In the genomic region with DNA sequence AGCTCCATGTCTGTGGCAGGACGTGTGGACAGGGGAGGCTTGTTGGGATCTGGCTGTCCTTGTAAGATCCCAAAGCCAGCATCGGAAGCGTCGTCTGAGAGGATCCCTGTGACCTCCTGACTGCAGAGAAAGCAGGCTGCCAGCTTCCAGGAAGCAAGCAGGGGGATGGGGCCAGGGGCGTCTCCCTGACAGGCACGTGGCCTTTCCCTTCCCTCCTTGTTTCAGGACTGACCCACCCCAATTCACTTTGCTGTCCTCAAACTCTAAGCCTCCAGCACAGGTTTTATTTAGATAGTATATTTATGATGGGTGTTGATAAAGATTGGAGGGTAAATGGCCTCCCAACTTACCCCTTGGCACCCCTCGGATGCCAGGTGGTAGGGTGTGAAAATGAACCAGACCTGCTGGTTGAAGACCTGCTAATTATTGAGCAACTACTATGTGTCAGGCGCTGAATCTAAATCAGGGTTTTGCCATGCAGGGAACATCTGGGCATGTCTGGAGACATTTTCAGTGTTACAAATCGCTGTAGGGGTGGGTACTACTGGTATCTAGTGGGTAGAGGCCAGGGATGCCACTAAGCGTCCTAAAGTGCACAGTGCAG, we compare ENCODE assay signal across 20 cellular contexts. TPM values are rescaled to one million over a fixed set of nuclear protein-coding genes. Genes with fewer than 3 reads are reported as not detected.
DNase-seq lines count a peak whose midpoint lies in the region; ATAC-seq and TF ChIP-seq lines count a peak whose summit lies in the region.
"Had no signal": no experiment of that assay in that cellular context is flagged by ENCODE, and none has a peak within 500 bp of the region (broad histone marks: within the 10 kb centered on the region; RNA-seq: fewer than 3 reads in every experiment).

No MANE protein-coding gene starts in this region.

- no peak for ATAC-seq in stimulated activated naive CD8-positive, alpha-beta T cell treated with anti-CD3 and anti-CD28 coated beads, Interleukin-15, Interleukin-2, amounts not matched to agents 100 U/mL and 50 U/mL, for 24 hours
- no peak for ATAC-seq in WTC11
- ATAC-seq: foreskin keratinocyte, left colon had no signal

- H3K4me1 Mint-ChIP-seq in stimulated activated naive CD8-positive, alpha-beta T cell treated with anti-CD3 and anti-CD28 coated beads, Interleukin-15, Interleukin-2, amounts not matched to agents 100 ng/mL and 50 ng/mL, for 24 hours (ENCODE audit: low read depth), result peaks cover 78% of the 10 kb centered on the region
- H3K4me1 Mint-ChIP-seq in WTC11 (peaks cover 7% of the 10 kb centered on the region; the same call in 1 of the 2 replicates), mesothelial cell of epicardium (no peaks in the 10 kb centered on the region)
- H3K4me1 Mint-ChIP-seq in dendritic cell treated with granulocyte-macrophage colony-stimulating factor and Interleukin-4, amounts not matched to agents 40 ng/mL and 50 ng/mL, for 4 days (ENCODE audit: low read depth), result peaks cover 66% of the 10 kb centered on the region

- no peak for TF ChIP-seq CTCF in WTC11 (IDR thresholded peaks at IDR 0.05)
- TF ChIP-seq CTCF in mesothelial cell of epicardium (IDR thresholded peaks at IDR 0.05; ENCODE audit: unreplicated experiment), result no peak

- DNase-seq in stimulated activated naive CD8-positive, alpha-beta T cell treated with anti-CD3 and anti-CD28 coated beads, Interleukin-15, Interleukin-2, amounts not matched to agents 100 U/mL and 50 U/mL, for 24 hours, result no peak
- DNase-seq in WTC11 (ENCODE audit: low spot score) (no peak), DMS114 treated with DMSO at 0.1 percent for 48 hours (lab: John Stamatoyannopoulos, UW; ENCODE audit: unreplicated experiment) (no peak), mesothelial cell of epicardium (ENCODE audit: low spot score in 2 of 2, unreplicated experiment in 2 of 2) (no peak), islet precursor cell (no peak), NCI-H748 treated with DMSO at 0.1 percent for 48 hours (lab: John Stamatoyannopoulos, UW) (no peak)
- DNase-seq: amygdala; foreskin keratinocyte; left colon; NCI-H187; NCI-H446; stimulated activated CD4-positive, alpha-beta T cell treated with anti-CD3 and anti-CD28 coated beads, Interleukin-4, amount 100 ng/mL, for 24 hours; stimulated activated CD8-positive, alpha-beta memory T cell treated with anti-CD3 and anti-CD28 coated beads, Interleukin-4, amount 100 ng/mL, for 48 hours; tibial artery had no signal

- peak overlapping the region; percentile 97 for H3K27ac Mint-ChIP-seq in stimulated activated naive CD8-positive, alpha-beta T cell treated with anti-CD3 and anti-CD28 coated beads, Interleukin-15, Interleukin-2, amounts not matched to agents 100 ng/mL and 50 ng/mL, for 24 hours
- H3K27ac Mint-ChIP-seq in WTC11 (peak overlapping the region; percentile 22; the same call in 1 of the 2 replicates), mesothelial cell of epicardium (no peak overlapping the region)
- H3K27ac Mint-ChIP-seq in dendritic cell treated with granulocyte-macrophage colony-stimulating factor and Interleukin-4, amounts not matched to agents 40 ng/mL and 50 ng/mL, for 4 days, result peak overlapping the region; percentile 89

- no peaks in the 10 kb centered on the region for H3K36me3 Mint-ChIP-seq in stimulated activated naive CD8-positive, alpha-beta T cell treated with anti-CD3 and anti-CD28 coated beads, Interleukin-15, Interleukin-2, amounts not matched to agents 100 ng/mL and 50 ng/mL, for 24 hours (ENCODE audit: low read depth)
- H3K36me3 Mint-ChIP-seq in WTC11, result no peaks in the 10 kb centered on the region
- H3K36me3 Mint-ChIP-seq in dendritic cell treated with granulocyte-macrophage colony-stimulating factor and Interleukin-4, amounts not matched to agents 40 ng/mL and 50 ng/mL, for 4 days (ENCODE audit: low read depth), result no peaks in the 10 kb centered on the region
- no peaks in the 10 kb centered on the region for H3K36me3 Mint-ChIP-seq in mesothelial cell of epicardium

- H3K27me3 Mint-ChIP-seq in stimulated activated naive CD8-positive, alpha-beta T cell treated with anti-CD3 and anti-CD28 coated beads, Interleukin-15, Interleukin-2, amounts not matched to agents 100 ng/mL and 50 ng/mL, for 24 hours, result no peaks in the 10 kb centered on the region
- no peaks in the 10 kb centered on the region for H3K27me3 Mint-ChIP-seq in WTC11 (ENCODE audit: low read depth)
- H3K27me3 Mint-ChIP-seq in dendritic cell treated with granulocyte-macrophage colony-stimulating factor and Interleukin-4, amounts not matched to agents 40 ng/mL and 50 ng/mL, for 4 days, result peaks cover 3% of the 10 kb centered on the region
- H3K27me3 Mint-ChIP-seq in mesothelial cell of epicardium (ENCODE audit: low read depth), result no peaks in the 10 kb centered on the region

- CTCF ChIA-PET in WTC11 (lab: Charles Lee), result no interaction called here

- intact Hi-C loops in dendritic cell treated with granulocyte-macrophage colony-stimulating factor and Interleukin-4, amounts not matched to agents 40 ng/mL and 50 ng/mL, for 4 days (cut with micrococcal nuclease), result loop anchor here (5.0 kb wide), 1 partner anchor 49 kb away; no protein-coding TSS in a partner anchor

- POLR2A ChIA-PET in WTC11 (lab: Charles Lee), result no interaction called here

- H3K4me3 Mint-ChIP-seq in stimulated activated naive CD8-positive, alpha-beta T cell treated with anti-CD3 and anti-CD28 coated beads, Interleukin-15, Interleukin-2, amounts not matched to agents 100 ng/mL and 50 ng/mL, for 24 hours, result peak overlapping the region; percentile 23
- no peak overlapping the region for H3K4me3 Mint-ChIP-seq in WTC11
- no peak overlapping the region for H3K4me3 Mint-ChIP-seq in dendritic cell treated with granulocyte-macrophage colony-stimulating factor and Interleukin-4, amounts not matched to agents 40 ng/mL and 50 ng/mL, for 4 days
- H3K4me3 Mint-ChIP-seq in mesothelial cell of epicardium, result no peak overlapping the region

- H3K9me3 Mint-ChIP-seq in stimulated activated naive CD8-positive, alpha-beta T cell treated with anti-CD3 and anti-CD28 coated beads, Interleukin-15, Interleukin-2, amounts not matched to agents 100 ng/mL and 50 ng/mL, for 24 hours, result no peaks in the 10 kb centered on the region
- H3K9me3 Mint-ChIP-seq in WTC11 (no peaks in the 10 kb centered on the region), mesothelial cell of epicardium (no peaks in the 10 kb centered on the region)
- no peaks in the 10 kb centered on the region for H3K9me3 Mint-ChIP-seq in dendritic cell treated with granulocyte-macrophage colony-stimulating factor and Interleukin-4, amounts not matched to agents 40 ng/mL and 50 ng/mL, for 4 days

TF ChIP-seq in WTC11, 78 proteins besides CTCF, POLR2A, EP300 and RAD21:
- TF ChIP-seq, protein P1, sequence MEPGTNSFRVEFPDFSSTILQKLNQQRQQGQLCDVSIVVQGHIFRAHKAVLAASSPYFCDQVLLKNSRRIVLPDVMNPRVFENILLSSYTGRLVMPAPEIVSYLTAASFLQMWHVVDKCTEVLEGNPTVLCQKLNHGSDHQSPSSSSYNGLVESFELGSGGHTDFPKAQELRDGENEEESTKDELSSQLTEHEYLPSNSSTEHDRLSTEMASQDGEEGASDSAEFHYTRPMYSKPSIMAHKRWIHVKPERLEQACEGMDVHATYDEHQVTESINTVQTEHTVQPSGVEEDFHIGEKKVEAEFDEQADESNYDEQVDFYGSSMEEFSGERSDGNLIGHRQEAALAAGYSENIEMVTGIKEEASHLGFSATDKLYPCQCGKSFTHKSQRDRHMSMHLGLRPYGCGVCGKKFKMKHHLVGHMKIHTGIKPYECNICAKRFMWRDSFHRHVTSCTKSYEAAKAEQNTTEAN (CRISPR knock-in tag; IDR thresholded peaks at IDR 0.05), result no peak
- no peak for TF ChIP-seq NR1H2 (CRISPR knock-in tag; IDR thresholded peaks at IDR 0.05)
- TF ChIP-seq, protein P2, sequence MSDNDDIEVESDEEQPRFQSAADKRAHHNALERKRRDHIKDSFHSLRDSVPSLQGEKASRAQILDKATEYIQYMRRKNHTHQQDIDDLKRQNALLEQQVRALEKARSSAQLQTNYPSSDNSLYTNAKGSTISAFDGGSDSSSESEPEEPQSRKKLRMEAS (CRISPR knock-in tag; IDR thresholded peaks at IDR 0.05), result peak; percentile 35; the same call in 1 of the 2 replicates

RNA-seq across cellular contexts. Expression of a gene that starts 24.5 kb away (rescaled TPM):
- 62.3 to 67.1 TPM (median 62.5 TPM) in 3 replicates for total RNA-seq in WTC11 (2021)
- total RNA-seq in mesothelial cell of epicardium, result 11.2 to 12.3 TPM (median 11.7 TPM) in 3 replicates

RNA-seq across cellular contexts. Expression of a gene that starts 37.7 kb away (rescaled TPM):
- total RNA-seq in WTC11 (2021) (not detected in 3 replicates), mesothelial cell of epicardium (not detected in 3 replicates)
- total RNA-seq: cerebellum, foreskin keratinocyte, H4, HT-29, left colon, OCI-LY7 had no signal

RNA-seq across cellular contexts. Expression of a gene that starts 42.0 kb away (rescaled TPM):
- not detected in 3 replicates for total RNA-seq in WTC11 (2021)
- not detected in 3 replicates for total RNA-seq in mesothelial cell of epicardium
- total RNA-seq: cerebellum, foreskin keratinocyte, H4, HT-29, left colon, OCI-LY7 had no signal

RNA-seq across cellular contexts. Expression of a gene that starts 44.8 kb away (rescaled TPM):
- total RNA-seq in WTC11 (2021) (not detected in 3 replicates), mesothelial cell of epicardium (not detected in 3 replicates)
- total RNA-seq: cerebellum, foreskin keratinocyte, H4, HT-29, left colon, OCI-LY7 had no signal

RNA-seq across cellular contexts. Expression of a gene that starts 49.7 kb away (rescaled TPM):
- total RNA-seq in WTC11 (2021) (0.48 TPM in 1 of 3 replicates, not detected in the others), mesothelial cell of epicardium (not detected in 3 replicates)
- total RNA-seq: cerebellum, foreskin keratinocyte, H4, HT-29, left colon, OCI-LY7 had no signal
